ENCODE assay signal across 15 cellular contexts in the genomic region with DNA sequence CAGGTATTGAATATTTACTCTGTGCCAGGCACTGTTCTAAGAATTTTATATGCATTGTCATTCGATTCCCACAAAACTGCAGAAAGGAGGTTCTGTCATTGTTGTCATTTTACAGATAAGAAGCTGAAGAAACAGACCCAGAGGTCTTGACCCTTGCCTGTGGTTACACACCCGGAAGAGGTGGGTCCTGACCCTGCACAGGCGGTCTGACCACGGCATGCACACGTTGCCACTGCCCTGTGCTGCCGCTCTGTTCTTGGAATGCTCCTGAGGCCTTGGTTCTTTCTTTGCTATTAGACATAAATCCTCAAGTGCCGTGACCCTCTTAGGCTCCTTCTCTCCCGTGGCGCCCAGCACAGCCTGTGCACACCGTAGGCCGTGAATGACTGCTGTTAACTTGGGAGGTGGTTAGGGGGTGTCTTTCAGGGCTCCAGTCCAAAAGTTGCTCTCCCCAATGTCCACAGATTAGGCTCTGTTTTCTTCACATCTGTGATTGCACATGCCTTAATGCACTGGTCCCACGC.
DNase-seq lines count a peak whose midpoint lies in the region; ATAC-seq and TF ChIP-seq lines count a peak whose summit lies in the region.
"Had no signal": no experiment of that assay in that cellular context is flagged by ENCODE, and none has a peak within 500 bp of the region (broad histone marks: within the 10 kb centered on the region; RNA-seq: fewer than 3 reads in every experiment).

No MANE protein-coding gene starts in this region.

- peak; percentile 10 for DNase-seq in activated CD4-positive, alpha-beta T cell treated with anti-CD3 and anti-CD28 coated beads, Interleukin-2, amount 10 ng/mL, durations not matched to agents 7 days and 5 days
- no peak for DNase-seq in activated CD4-positive, alpha-beta T cell treated with anti-CD3 and anti-CD28 coated beads for 48 hours
- peak; percentile 54 for DNase-seq in OCI-M2 (lab: John Stamatoyannopoulos, UW; ENCODE audit: unreplicated experiment)
- peak; percentile 33 for DNase-seq in amniotic epithelial cell (ENCODE audit: low read depth)
- DNase-seq in stimulated activated effector memory CD8-positive, alpha-beta T cell treated with anti-CD3 and anti-CD28 coated beads, Interleukin-12 subunit alpha, Interleukin-12 subunit beta, amount 100 ng/mL, for 72 hours (ENCODE audit: low spot score in 2 of 2) = no peak
- no peak for DNase-seq in NCI-H69 (lab: John Stamatoyannopoulos, UW)
- DNase-seq in GM13977 (ENCODE audit: low spot score) = no peak
- DNase-seq: activated naive CD4-positive, alpha-beta T cell treated with Interleukin-2 at 50 U/mL for 16 hours; Caco-2; foreskin fibroblast; NCI-H1436 treated with DMSO at 0.1 percent for 48 hours; NCI-H510A treated with DMSO at 0.1 percent for 48 hours had no signal

- H3K27ac Mint-ChIP-seq in activated CD4-positive, alpha-beta T cell treated with anti-CD3 and anti-CD28 coated beads, Interleukin-2, amount 10 ng/mL, durations not matched to agents 7 days and 5 days = no peak overlapping the region
- H3K27ac Mint-ChIP-seq in stimulated activated effector memory CD8-positive, alpha-beta T cell treated with anti-CD3 and anti-CD28 coated beads, Interleukin-12 subunit alpha, Interleukin-12 subunit beta, amount 100 ng/mL, for 72 hours = no peak overlapping the region

- H3K27me3 Mint-ChIP-seq in activated CD4-positive, alpha-beta T cell treated with anti-CD3 and anti-CD28 coated beads, Interleukin-2, amount 10 ng/mL, durations not matched to agents 7 days and 5 days = peaks cover 4% of the 10 kb centered on the region

- no peaks in the 10 kb centered on the region for H3K9me3 Mint-ChIP-seq in activated CD4-positive, alpha-beta T cell treated with anti-CD3 and anti-CD28 coated beads, Interleukin-2, amount 10 ng/mL, durations not matched to agents 7 days and 5 days
- no peaks in the 10 kb centered on the region for H3K9me3 Mint-ChIP-seq in stimulated activated effector memory CD8-positive, alpha-beta T cell treated with anti-CD3 and anti-CD28 coated beads, Interleukin-12 subunit alpha, Interleukin-12 subunit beta, amount 100 ng/mL, for 72 hours

- no peak overlapping the region for H3K4me3 Mint-ChIP-seq in activated CD4-positive, alpha-beta T cell treated with anti-CD3 and anti-CD28 coated beads, Interleukin-2, amount 10 ng/mL, durations not matched to agents 7 days and 5 days
- H3K4me3 Mint-ChIP-seq in stimulated activated effector memory CD8-positive, alpha-beta T cell treated with anti-CD3 and anti-CD28 coated beads, Interleukin-12 subunit alpha, Interleukin-12 subunit beta, amount 100 ng/mL, for 72 hours = no peak overlapping the region

- H3K4me1 Mint-ChIP-seq in activated CD4-positive, alpha-beta T cell treated with anti-CD3 and anti-CD28 coated beads, Interleukin-2, amount 10 ng/mL, durations not matched to agents 7 days and 5 days = peaks cover 47% of the 10 kb centered on the region
- peaks cover 64% of the 10 kb centered on the region for H3K4me1 Mint-ChIP-seq in stimulated activated effector memory CD8-positive, alpha-beta T cell treated with anti-CD3 and anti-CD28 coated beads, Interleukin-12 subunit alpha, Interleukin-12 subunit beta, amount 100 ng/mL, for 72 hours

- in situ Hi-C loops in GM13977 (cut with MboI; ENCODE audit: low pct_unique_long_range_greater_than_20kb, low sequenced_read_pairs, unreplicated experiment) = no loop called here

- no peak for TF ChIP-seq CTCF in GM13977 (IDR thresholded peaks at IDR 0.05; ENCODE audit: extremely low read depth, insufficient read depth, missing control alignments)

- H3K36me3 Mint-ChIP-seq in activated CD4-positive, alpha-beta T cell treated with anti-CD3 and anti-CD28 coated beads, Interleukin-2, amount 10 ng/mL, durations not matched to agents 7 days and 5 days (ENCODE audit: low read depth) = peaks cover 4% of the 10 kb centered on the region
- peaks cover 5% of the 10 kb centered on the region for H3K36me3 Mint-ChIP-seq in stimulated activated effector memory CD8-positive, alpha-beta T cell treated with anti-CD3 and anti-CD28 coated beads, Interleukin-12 subunit alpha, Interleukin-12 subunit beta, amount 100 ng/mL, for 72 hours

- ATAC-seq in stimulated activated effector memory CD8-positive, alpha-beta T cell treated with anti-CD3 and anti-CD28 coated beads, Interleukin-12 subunit alpha, Interleukin-12 subunit beta, amount 100 ng/mL, for 72 hours = peak; percentile 42
- ATAC-seq in GM19452 (IDR thresholded peaks at IDR 0.05; ENCODE audit: unreplicated experiment) = no peak
- ATAC-seq: A549, Right ventricle myocardium inferior had no signal

- CTCF ChIA-PET in activated CD4-positive, alpha-beta T cell treated with anti-CD3 and anti-CD28 coated beads, Interleukin-2, amount 10 ng/mL, durations not matched to agents 7 days and 5 days (lab: Charles Lee) = no interaction called here

- POLR2A ChIA-PET in activated CD4-positive, alpha-beta T cell treated with anti-CD3 and anti-CD28 coated beads, Interleukin-2, amount 10 ng/mL, durations not matched to agents 7 days and 5 days (lab: Charles Lee) = no interaction called here

Comparison
In these comparisons a context has a peak if more than half of its experiments do, and no peak if none do; other contexts are left out.
1. DNase-seq: peak in activated CD4-positive, alpha-beta T cell treated with anti-CD3 and anti-CD28 coated beads, Interleukin-2, amount 10 ng/mL, durations not matched to agents 7 days and 5 days (single experiment), OCI-M2 (single experiment) and amniotic epithelial cell (single experiment); none in activated CD4-positive, alpha-beta T cell treated with anti-CD3 and anti-CD28 coated beads for 48 hours (single experiment), stimulated activated effector memory CD8-positive, alpha-beta T cell treated with anti-CD3 and anti-CD28 coated beads, Interleukin-12 subunit alpha, Interleukin-12 subunit beta, amount 100 ng/mL, for 72 hours (0 of 2), NCI-H69 (single experiment) and GM13977 (single experiment).